In the genomic region with DNA sequence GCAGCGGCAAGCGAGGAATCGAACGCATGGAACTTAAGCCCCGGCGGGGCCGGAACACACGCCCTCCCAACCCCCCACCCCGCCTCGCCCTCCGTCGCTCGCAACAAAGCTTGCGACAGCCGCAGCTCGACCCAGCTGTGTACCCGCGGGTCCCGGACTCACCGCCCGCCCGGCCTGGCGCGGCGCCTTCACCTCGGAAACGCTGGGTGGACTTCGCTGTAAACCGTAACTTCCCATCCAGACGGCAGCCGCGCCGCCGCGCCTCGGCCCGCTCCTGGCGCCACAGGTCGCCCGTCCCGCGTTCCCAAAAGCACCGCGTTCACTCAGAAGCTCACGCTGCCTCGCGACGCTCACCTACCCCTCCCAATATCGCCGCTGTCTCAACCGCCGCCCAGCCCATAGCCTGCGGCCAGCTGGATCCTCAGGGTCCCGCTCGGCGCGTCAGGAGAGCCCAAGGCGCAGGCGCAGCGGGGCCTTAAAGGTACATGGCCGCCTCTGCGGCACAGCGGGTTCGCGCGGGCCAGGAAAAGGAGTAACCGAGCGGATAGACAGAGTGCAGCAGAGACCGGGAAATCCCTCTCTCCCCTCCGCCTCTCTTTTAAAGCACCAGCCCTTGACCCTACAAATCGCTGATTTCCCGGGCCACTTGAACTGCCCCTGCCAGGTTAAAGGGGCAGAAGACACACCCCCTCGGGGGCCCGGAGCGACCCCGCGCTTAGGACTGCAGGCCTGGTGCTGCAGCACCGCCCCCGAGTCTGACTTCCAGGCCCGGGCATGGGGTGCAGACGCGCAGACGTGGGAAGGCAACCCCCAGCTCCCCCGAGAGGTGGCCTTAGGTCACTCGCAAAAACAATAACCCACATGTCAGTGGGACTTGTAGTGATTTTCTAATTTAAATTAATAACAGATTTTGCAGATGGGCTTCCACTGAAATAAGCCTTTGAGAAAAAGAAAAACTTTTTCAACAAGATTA, we compare ENCODE assay signal across 8 cellular contexts. TPM values are rescaled to one million over a fixed set of nuclear protein-coding genes. Genes with fewer than 3 reads are reported as not detected.
DNase-seq lines count a peak whose midpoint lies in the region; ATAC-seq, FAIRE-seq and TF ChIP-seq lines count a peak whose summit lies in the region.
"Not testable (repeated sequence)": the region's sequence is repeated elsewhere in the genome, so short reads cannot be mapped to it uniquely, and the experiment has no call there.

A gene with protein sequence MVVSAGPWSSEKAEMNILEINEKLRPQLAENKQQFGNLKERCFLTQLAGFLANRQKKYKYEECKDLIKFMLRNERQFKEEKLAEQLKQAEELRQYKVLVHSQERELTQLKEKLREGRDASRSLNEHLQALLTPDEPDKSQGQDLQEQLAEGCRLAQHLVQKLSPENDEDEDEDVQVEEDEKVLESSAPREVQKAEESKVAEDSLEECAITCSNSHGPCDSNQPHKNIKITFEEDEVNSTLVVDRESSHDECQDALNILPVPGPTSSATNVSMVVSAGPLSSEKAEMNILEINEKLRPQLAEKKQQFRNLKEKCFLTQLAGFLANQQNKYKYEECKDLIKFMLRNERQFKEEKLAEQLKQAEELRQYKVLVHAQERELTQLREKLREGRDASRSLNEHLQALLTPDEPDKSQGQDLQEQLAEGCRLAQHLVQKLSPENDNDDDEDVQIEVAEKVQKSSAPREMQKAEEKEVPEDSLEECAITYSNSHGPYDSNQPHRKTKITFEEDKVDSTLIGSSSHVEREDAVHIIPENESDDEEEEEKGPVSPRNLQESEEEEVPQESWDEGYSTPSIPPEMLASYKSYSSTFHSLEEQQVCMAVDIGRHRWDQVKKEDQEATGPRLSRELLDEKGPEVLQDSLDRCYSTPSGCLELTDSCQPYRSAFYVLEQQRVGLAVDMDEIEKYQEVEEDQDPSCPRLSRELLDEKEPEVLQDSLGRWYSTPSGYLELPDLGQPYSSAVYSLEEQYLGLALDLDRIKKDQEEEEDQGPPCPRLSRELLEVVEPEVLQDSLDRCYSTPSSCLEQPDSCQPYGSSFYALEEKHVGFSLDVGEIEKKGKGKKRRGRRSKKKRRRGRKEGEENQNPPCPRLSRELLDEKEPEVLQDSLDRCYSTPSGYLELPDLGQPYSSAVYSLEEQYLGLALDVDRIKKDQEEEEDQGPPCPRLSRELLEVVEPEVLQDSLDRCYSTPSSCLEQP (N-terminal part only) (minus strand): TSS at position 443 of the 973 bp plus-strand sequence. CDS start 21,412 bp downstream, outside the sequence.

- H3K36me3 ChIP-seq in left ventricle myocardium inferior, thyroid gland: not testable (repeated sequence)

- peak within 1 kb of the TSS; percentile 99 for H3K27ac Mint-ChIP-seq in progenitor cell of endocrine pancreas

- not testable (repeated sequence) for TF ChIP-seq CTCF in NB4 (IDR thresholded peaks at IDR 0.05; ENCODE audit: low read depth, low read length); astrocyte of the cerebellum (IDR thresholded peaks at IDR 0.05; ENCODE audit: low read depth, low read length, missing control alignments); left ventricle myocardium inferior (IDR thresholded peaks at IDR 0.05; ENCODE audit: borderline replicate concordance); progenitor cell of endocrine pancreas (IDR thresholded peaks at IDR 0.05; ENCODE audit: unreplicated experiment); thyroid gland (IDR thresholded peaks at IDR 0.05)

- H3K27ac ChIP-seq in left ventricle myocardium inferior (replicated peaks) (peak within 1 kb of the TSS; percentile 66), thyroid gland (peak within 1 kb of the TSS in 1 of 3 donors; percentile 73)

- H3K36me3 Mint-ChIP-seq in progenitor cell of endocrine pancreas (ENCODE audit: insufficient read depth): not testable (repeated sequence)

- peak; percentile 99 for ATAC-seq in HG02642 (IDR thresholded peaks at IDR 0.05; ENCODE audit: poor library complexity, unreplicated experiment)

- peak; percentile 84 for FAIRE-seq in GM12892 (lab: Jason Lieb, UNC)

- WGBS in thyroid gland, 2 donors: no CpG with 5 or more reads among the region's 85 CpGs

- not testable (repeated sequence) for H3K9me3 ChIP-seq in left ventricle myocardium inferior (replicated peaks); thyroid gland

- not testable (repeated sequence) for H3K27me3 Mint-ChIP-seq in progenitor cell of endocrine pancreas

- not testable (repeated sequence) for H3K4me1 ChIP-seq in left ventricle myocardium inferior, thyroid gland

- not testable (repeated sequence) for H3K9me3 Mint-ChIP-seq in progenitor cell of endocrine pancreas (ENCODE audit: low read depth)

- DNase-seq in GM12892 (ENCODE audit: insufficient read length); astrocyte of the cerebellum (ENCODE audit: low read depth): not testable (repeated sequence)
- DNase-seq in NB4 (ENCODE audit: low read depth): peak; percentile 64
- peak; percentile 40 for DNase-seq in T1000 (lab: John Stamatoyannopoulos, UW)
- peak; percentile 70 for DNase-seq in left ventricle myocardium inferior
- DNase-seq in progenitor cell of endocrine pancreas (ENCODE audit: low spot score, unreplicated experiment): peak; percentile 50
- DNase-seq in thyroid gland: peak; percentile 60 to 72

- H3K27me3 ChIP-seq in left ventricle myocardium inferior (ENCODE audit: low read depth); thyroid gland: not testable (repeated sequence)

- H3K4me3 ChIP-seq in NB4 (ENCODE audit: low read depth, low read length): peak within 1 kb of the TSS; percentile 46
- peak within 1 kb of the TSS; percentile 44 for H3K4me3 ChIP-seq in astrocyte of the cerebellum (ENCODE audit: low read depth, low read length)
- H3K4me3 ChIP-seq in left ventricle myocardium inferior: peak within 1 kb of the TSS; percentile 62
- not testable (repeated sequence) for H3K4me3 ChIP-seq in thyroid gland (replicated peaks in 1 of 3)

- in situ Hi-C loops in astrocyte of the cerebellum (cut with HindIII; ENCODE audit: low sequenced_read_pairs): not testable (repeated sequence)

- H3K4me1 Mint-ChIP-seq in progenitor cell of endocrine pancreas (ENCODE audit: low read depth): not testable (repeated sequence)

- not testable (repeated sequence) for TF ChIP-seq POLR2A in GM12892 (IDR thresholded peaks at IDR 0.05; ENCODE audit: low read depth, low read length); NB4 (IDR thresholded peaks at IDR 0.05; ENCODE audit: extremely low read depth, insufficient read length)
- peak in 1 of 2 donors; percentile 89 for TF ChIP-seq POLR2A in thyroid gland (IDR thresholded peaks at IDR 0.05)

- H3K4me3 Mint-ChIP-seq in progenitor cell of endocrine pancreas (ENCODE audit: low read depth): peak within 1 kb of the TSS; percentile 98

- intact Hi-C loops in left ventricle myocardium inferior (cut with micrococcal nuclease); thyroid gland (cut with DNase I): not testable (repeated sequence)

RNA-seq across cellular contexts. Expression of the gene that starts here (rescaled TPM):
- 12.3 TPM for polyA plus RNA-seq in GM12892 (2012; ENCODE audit: missing spikeins)
- total RNA-seq in left ventricle myocardium inferior: 4.1 TPM
- 43.5 and 44.6 TPM in 2 replicates for total RNA-seq in progenitor cell of endocrine pancreas
- 10 to 100 TPM; 27.8 to 36.0 (median 30.8) TPM for total RNA-seq in thyroid gland
